ENCODE assay signal across 17 cellular contexts in the genomic region with DNA sequence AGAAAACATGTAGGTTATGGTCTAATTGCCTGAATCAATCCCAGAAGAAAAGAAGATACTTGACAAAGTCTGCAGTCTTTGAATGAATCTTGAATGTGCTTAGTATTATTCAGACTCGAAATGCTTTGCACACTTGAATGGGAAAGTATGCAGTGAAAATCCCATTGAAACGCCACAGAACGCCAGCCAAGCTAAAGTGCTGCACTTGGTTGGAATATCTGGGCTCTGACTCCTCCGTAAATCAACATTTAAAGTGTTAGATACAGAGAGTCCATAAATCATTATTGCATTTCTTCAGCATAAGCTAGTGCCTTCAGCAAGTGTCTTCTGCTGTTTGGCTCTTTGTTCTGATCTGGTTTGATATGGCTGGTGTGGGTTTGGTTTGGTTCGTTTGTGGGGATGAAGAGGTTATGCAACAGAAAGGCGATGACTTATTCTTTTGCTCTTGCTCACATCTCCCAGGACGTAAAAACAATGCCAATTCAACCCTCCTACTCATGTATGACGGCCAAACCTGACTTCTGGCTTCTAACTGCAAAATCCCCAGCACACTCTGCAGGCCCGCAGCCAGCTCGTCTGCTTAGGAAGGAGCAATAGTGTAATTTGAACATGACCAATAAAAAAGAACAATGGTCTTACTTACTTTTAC.
DNase-seq lines count a peak whose midpoint lies in the region; TF ChIP-seq lines count a peak whose summit lies in the region.
"Had no signal": no experiment of that assay in that cellular context is flagged by ENCODE, and none has a peak within 500 bp of the region (broad histone marks: within the 10 kb centered on the region; RNA-seq: fewer than 3 reads in every experiment).

No MANE protein-coding gene starts in this region.

- H3K27ac ChIP-seq in mammary epithelial cell (ENCODE audit: insufficient read depth, low read depth, low read length): no peak overlapping the region
- H3K27ac ChIP-seq in suprapubic skin: no peak overlapping the region

- intact Hi-C loops in mammary epithelial cell (cut with micrococcal nuclease): no loop called here

- no peak for TF ChIP-seq POLR2A in suprapubic skin (IDR thresholded peaks at IDR 0.05)

- BruUV-seq in mammary epithelial cell (replicated peaks; lab: Mats Ljungman, UMichigan): no TSS peak

- no peak overlapping the region for H2AFZ ChIP-seq in mammary epithelial cell (ENCODE audit: low read depth, low read length)

- no peak for TF ChIP-seq EP300 in suprapubic skin (IDR thresholded peaks at IDR 0.05)

- H3K4me2 ChIP-seq in mammary epithelial cell (ENCODE audit: insufficient read depth, low read depth, low read length): no peak overlapping the region

- peaks cover 4% of the 10 kb centered on the region for H3K4me1 ChIP-seq in mammary epithelial cell (ENCODE audit: insufficient read depth, low read length)
- H3K4me1 ChIP-seq in suprapubic skin: peaks cover 2% of the 10 kb centered on the region
- H3K4me1 ChIP-seq: BE2C had no signal

- no peak overlapping the region for H3K9ac ChIP-seq in mammary epithelial cell (ENCODE audit: insufficient read depth, low read length)

- in situ Hi-C loops in mammary epithelial cell (cut with MboI; ENCODE audit: low sequenced_read_pairs in 2 of 2): no loop called here
- in situ Hi-C loops in ACHN (cut with HindIII; ENCODE audit: low pct_ligation_motif_present, low pct_unique_long_range_greater_than_20kb, low sequenced_read_pairs): no loop called here

- H3K9me3 ChIP-seq in MG63: no peaks in the 10 kb centered on the region
- no peaks in the 10 kb centered on the region for H3K9me3 ChIP-seq in mammary epithelial cell (replicated peaks; ENCODE audit: insufficient read depth, low read length)
- H3K9me3 ChIP-seq in suprapubic skin: no peaks in the 10 kb centered on the region
- H3K9me3 ChIP-seq: BE2C had no signal

- dilution Hi-C loops in mammary epithelial cell (cut with HindIII; ENCODE audit: low sequenced_read_pairs): no loop called here

- DNase-seq in MG63 (peak; percentile 85), mammary epithelial cell (peak; percentile 83), inferior parietal cortex (ENCODE audit: extremely low spot score) (peak; percentile 14), stromal cell of bone marrow (ENCODE audit: low read depth) (peak; percentile 94), NCI-H2107 (lab: John Stamatoyannopoulos, UW) (no peak), ACHN (no peak), suprapubic skin (ENCODE audit: low spot score in 2 of 2) (no peak)
- DNase-seq in activated CD4-positive, alpha-beta T cell treated with anti-CD3 and anti-CD28 coated beads for 4 hours: no peak
- DNase-seq: activated CD4-positive, alpha-beta T cell treated with anti-CD3 and anti-CD28 coated beads, Interleukin-2, amount 10 ng/mL, durations not matched to agents 24 days and 14 days; activated T-cell treated with anti-CD3 and anti-CD28 coated beads, Interleukin-2, amount 50 U/mL, for 24 hours; BE2C; kidney glomerular epithelial cell; naive B cell; NCI-H1048; retina; SHP77; stimulated activated CD4-positive, alpha-beta T cell treated with anti-CD3 and anti-CD28 coated beads, Interleukin-2, amount 100 ng/mL, for 48 hours had no signal

- WGBS in mammary epithelial cell (ENCODE audit: low coverage, missing lambda C conversion rate): 7% methylated on average over 9 of the region's 10 CpGs
- WGBS in suprapubic skin: 43% methylated on average over 10 of the region's 10 CpGs

- CTCF ChIA-PET in mammary epithelial cell (lab: Charles Lee; ENCODE audit: low non-redundant PET): no interaction called here

- H3K79me2 ChIP-seq in mammary epithelial cell (ENCODE audit: insufficient read depth, low read length): no peaks in the 10 kb centered on the region

- H4K20me1 ChIP-seq in mammary epithelial cell (ENCODE audit: insufficient read depth, low read length): no peaks in the 10 kb centered on the region

- no peaks in the 10 kb centered on the region; the same call in 1 of the 2 replicates for H3K36me3 ChIP-seq in MG63
- no peaks in the 10 kb centered on the region for H3K36me3 ChIP-seq in mammary epithelial cell (ENCODE audit: insufficient read depth, low read length)
- no peaks in the 10 kb centered on the region for H3K36me3 ChIP-seq in suprapubic skin
- H3K36me3 ChIP-seq: BE2C had no signal

- TF ChIP-seq CTCF in mammary epithelial cell (conservative IDR thresholded peaks at IDR 0.05 in 1 of 2, IDR thresholded peaks at IDR 0.05 in 1 of 2; ENCODE audit: extremely low read depth in 1 of 2, insufficient read depth in 1 of 2, low read depth in 1 of 2, low read length in 2 of 2) (no peak), suprapubic skin (IDR thresholded peaks at IDR 0.05) (no peak)

- H3K4me3 ChIP-seq in MG63: no peak overlapping the region
- H3K4me3 ChIP-seq in mammary epithelial cell (replicated peaks in 1 of 3; ENCODE audit: insufficient read depth in 1 of 3, low read depth in 2 of 3, low read length in 3 of 3): no peak overlapping the region
- no peak overlapping the region for H3K4me3 ChIP-seq in suprapubic skin

- no peaks in the 10 kb centered on the region for H3K27me3 ChIP-seq in MG63
- H3K27me3 ChIP-seq in mammary epithelial cell (ENCODE audit: insufficient read depth, low read length): no peaks in the 10 kb centered on the region
- no peaks in the 10 kb centered on the region for H3K27me3 ChIP-seq in suprapubic skin
- H3K27me3 ChIP-seq: BE2C had no signal

Comparison
In these comparisons a context has a peak if more than half of its experiments do, and no peak if none do; other contexts are left out.
1. DNase-seq: peak in MG63 (single experiment), mammary epithelial cell (single experiment), inferior parietal cortex (single experiment) and stromal cell of bone marrow (single experiment); none in NCI-H2107 (single experiment), ACHN (single experiment), suprapubic skin (0 of 2) and activated CD4-positive, alpha-beta T cell treated with anti-CD3 and anti-CD28 coated beads for 4 hours (0 of 2).